ENCODE assay signal across 21 cellular contexts in genomic region chr4:136939781-136940180, GRCh38.
DNase-seq lines count a peak whose midpoint lies in the region; ATAC-seq and TF ChIP-seq lines count a peak whose summit lies in the region.
"Had no signal": no experiment of that assay in that cellular context is flagged by ENCODE, and none has a peak within 500 bp of the region (broad histone marks: within the 10 kb centered on the region; RNA-seq: fewer than 3 reads in every experiment).

No MANE protein-coding gene starts in this region.

- no peaks in the 10 kb centered on the region for H3K4me1 ChIP-seq in Caco-2

- intact Hi-C loops in Caco-2 (cut with micrococcal nuclease; ENCODE audit: unreplicated experiment): no loop called here

- no peak overlapping the region for H3K4me3 Mint-ChIP-seq in naive thymus-derived CD8-positive, alpha-beta T cell
- H3K4me3 Mint-ChIP-seq in Caco-2 (ENCODE audit: unreplicated experiment): no peak overlapping the region
- H3K4me3 Mint-ChIP-seq: CD4-positive, alpha-beta T cell had no signal

- H3K36me3 ChIP-seq in Caco-2 (ENCODE audit: control insufficient read depth, insufficient read depth, low read length): no peaks in the 10 kb centered on the region

- H3K9me3 Mint-ChIP-seq in naive thymus-derived CD8-positive, alpha-beta T cell: peaks cover 0 to 14% (median 0%) of the 10 kb centered on the region in 9 donors
- H3K9me3 Mint-ChIP-seq in Caco-2 (ENCODE audit: unreplicated experiment): no peaks in the 10 kb centered on the region

- TF ChIP-seq CTCF in Caco-2 (IDR thresholded peaks at IDR 0.05; ENCODE audit: insufficient read depth in 1 of 2, low read depth in 1 of 2, low read length in 1 of 2, severe bottlenecking in 1 of 2, unreplicated experiment in 1 of 2): no peak

- BruUV-seq in Caco-2 (replicated peaks; lab: Mats Ljungman, UMichigan): no TSS peak

- no peaks in the 10 kb centered on the region for H3K4me1 Mint-ChIP-seq in naive thymus-derived CD8-positive, alpha-beta T cell
- no peaks in the 10 kb centered on the region for H3K4me1 Mint-ChIP-seq in Caco-2 (ENCODE audit: low read depth, unreplicated experiment)

- H3K27me3 Mint-ChIP-seq in naive thymus-derived CD8-positive, alpha-beta T cell: no peaks in the 10 kb centered on the region
- no peaks in the 10 kb centered on the region for H3K27me3 Mint-ChIP-seq in Caco-2 (ENCODE audit: insufficient read depth, unreplicated experiment)
- H3K27me3 Mint-ChIP-seq: CD4-positive, alpha-beta T cell had no signal

- H3K4me3 ChIP-seq in Caco-2 (ENCODE audit: low read depth, low read length): no peak overlapping the region
- H3K4me3 ChIP-seq: K562, SK-N-MC had no signal

- no peak overlapping the region for H3K27ac Mint-ChIP-seq in naive thymus-derived CD8-positive, alpha-beta T cell
- no peak overlapping the region for H3K27ac Mint-ChIP-seq in Caco-2 (ENCODE audit: unreplicated experiment)
- H3K27ac Mint-ChIP-seq: CD4-positive, alpha-beta T cell had no signal

- H3K36me3 Mint-ChIP-seq in naive thymus-derived CD8-positive, alpha-beta T cell: no peaks in the 10 kb centered on the region
- no peaks in the 10 kb centered on the region for H3K36me3 Mint-ChIP-seq in Caco-2 (ENCODE audit: insufficient read depth, unreplicated experiment)

- no peaks in the 10 kb centered on the region for H3K27me3 ChIP-seq in Caco-2 (replicated peaks; ENCODE audit: control insufficient read depth, insufficient read depth, low read length)

- no peak for ATAC-seq in GM21367 (IDR thresholded peaks at IDR 0.05; ENCODE audit: unreplicated experiment)
- ATAC-seq in naive thymus-derived CD8-positive, alpha-beta T cell: no peak
- ATAC-seq: HepG2, K562 had no signal

- CTCF ChIA-PET in Caco-2 (lab: Charles Lee): no interaction called here

- DNase-seq in EL: peak; percentile 5
- peak; percentile 28 for DNase-seq in HCEC 1CT
- peak; percentile 34 for DNase-seq in amniotic epithelial cell (ENCODE audit: low read depth)
- peak; percentile 2 for DNase-seq in iris pigment epithelial cell (ENCODE audit: low read depth)
- no peak for DNase-seq in GM19240 (ENCODE audit: insufficient read length, low spot score)
- DNase-seq in naive thymus-derived CD8-positive, alpha-beta T cell: no peak
- DNase-seq in Caco-2: no peak
- DNase-seq: CD4-positive, alpha-beta T cell; COR-L47; DMS 273 treated with DMSO at 0.1 percent for 48 hours; GDM1; NCI-H1105; NCI-H2029 treated with DMSO at 0.1 percent for 48 hours; NCI-H226; NCI-H524; RPMI8226; SHP77 had no signal

- POLR2A ChIA-PET in naive thymus-derived CD8-positive, alpha-beta T cell (lab: Charles Lee): no interaction called here
- POLR2A ChIA-PET in Caco-2 (lab: Charles Lee): no interaction called here

- H3K9me3 ChIP-seq in Caco-2: no peaks in the 10 kb centered on the region

Comparison
In these comparisons a context has a peak if more than half of its experiments do, and no peak if none do; other contexts are left out.
1. DNase-seq: peak in EL (single experiment), HCEC 1CT (single experiment), amniotic epithelial cell (single experiment) and iris pigment epithelial cell (single experiment); none in GM19240 (single experiment), naive thymus-derived CD8-positive, alpha-beta T cell (0 of 10) and Caco-2 (0 of 2).